ENCODE assay signal across 8 cellular contexts in the genomic region with DNA sequence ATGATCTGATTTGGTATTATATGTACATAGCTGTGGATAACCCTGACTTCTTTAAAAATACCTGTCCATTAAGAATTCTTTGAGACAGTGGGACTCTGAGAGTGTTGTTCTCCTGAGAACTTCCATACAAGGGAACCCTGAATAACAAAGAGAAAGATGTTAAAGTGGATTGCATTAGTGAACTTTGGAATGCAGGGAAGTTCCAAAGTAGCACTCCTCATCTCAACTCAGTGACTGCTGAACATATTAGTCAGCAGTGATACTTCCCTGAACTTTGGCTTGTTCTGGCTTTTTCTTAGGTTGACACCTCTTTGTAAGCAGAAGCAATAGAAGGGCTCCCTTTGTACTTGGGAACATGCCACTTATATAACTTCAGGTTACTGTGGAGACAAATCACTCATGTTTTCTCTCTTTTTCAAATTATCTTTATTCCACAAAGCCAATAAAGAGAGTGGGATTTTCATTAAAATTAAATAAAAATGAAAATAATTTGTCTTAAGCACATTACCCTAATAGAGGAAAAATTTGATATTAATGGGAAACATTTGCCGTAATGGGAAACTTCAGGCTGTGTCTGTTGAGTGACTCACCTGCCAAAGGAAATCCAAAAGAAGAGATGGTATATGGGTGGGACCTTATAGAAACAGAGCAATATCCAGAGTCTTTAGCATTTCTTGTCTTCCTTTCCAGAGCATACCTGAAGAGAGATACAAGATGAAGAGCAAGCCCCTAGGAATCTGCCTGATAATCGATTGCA. TPM values are rescaled to one million over a fixed set of nuclear protein-coding genes. Genes with fewer than 3 reads are reported as not detected.
DNase-seq lines count a peak whose midpoint lies in the region; ATAC-seq and TF ChIP-seq lines count a peak whose summit lies in the region.

No MANE protein-coding gene starts in this region.

- CTCF ChIA-PET in A673 (lab: Charles Lee): interaction anchor here (0.9 to 1.2 kb wide), 2 partner anchors 9 to 11 kb away, joined by 3 read pairs; no protein-coding TSS in a partner anchor

- WGBS in sigmoid colon, 2 donors: 63 to 86% methylated on average over 2 of the region's 2 CpGs

- H3K36me3 Mint-ChIP-seq in activated T-helper 17 cell treated with anti-CD3 and anti-CD28 coated beads, Interleukin-2, amount 50 U/mL, for 72 hours (ENCODE audit: low read depth): peaks cover 96% of the 10 kb centered on the region
- H3K36me3 Mint-ChIP-seq in activated T-helper 2 cell treated with anti-CD3 and anti-CD28 coated beads, Interferon-gamma antibody, Interleukin-2, Interleukin-4, amounts not matched to agents 10 μg/mL and 5 μg/mL and 100 μg/mL, durations not matched to agents 14 hours and 24 hours and 36 hours (ENCODE audit: low read depth): peaks cover 75% of the 10 kb centered on the region

- intact Hi-C loops in left cardiac atrium (cut with DNase I): no loop called here
- intact Hi-C loops in sigmoid colon (cut with DNase I): no loop called here
- intact Hi-C loops in A673 (cut with micrococcal nuclease; ENCODE audit: unreplicated experiment): no loop called here
- intact Hi-C loops in activated T-helper 2 cell treated with anti-CD3 and anti-CD28 coated beads, Interferon-gamma antibody, Interleukin-2, Interleukin-4, amounts not matched to agents 10 μg/mL and 5 μg/mL and 100 μg/mL, durations not matched to agents 14 hours and 24 hours and 36 hours (cut with micrococcal nuclease): no loop called here

- H3K36me3 ChIP-seq in sigmoid colon: peaks cover 0 to 69% (median 32%) of the 10 kb centered on the region in 4 donors
- H3K36me3 ChIP-seq in A673 (ENCODE audit: insufficient read depth, low read length, poor library complexity, severe bottlenecking): peaks cover 4% of the 10 kb centered on the region
- H3K36me3 ChIP-seq in MG63: peaks cover 46% of the 10 kb centered on the region

- peak overlapping the region; percentile 86 for H3K27ac Mint-ChIP-seq in activated T-helper 17 cell treated with anti-CD3 and anti-CD28 coated beads, Interleukin-2, amount 50 U/mL, for 72 hours
- H3K27ac Mint-ChIP-seq in activated T-helper 2 cell treated with anti-CD3 and anti-CD28 coated beads, Interferon-gamma antibody, Interleukin-2, Interleukin-4, amounts not matched to agents 10 μg/mL and 5 μg/mL and 100 μg/mL, durations not matched to agents 14 hours and 24 hours and 36 hours: no peak overlapping the region

- TF ChIP-seq EP300 in sigmoid colon (IDR thresholded peaks at IDR 0.05): no peak

- ATAC-seq in activated T-helper 17 cell treated with anti-CD3 and anti-CD28 coated beads, Interleukin-2, amount 50 U/mL, for 72 hours (replicated peaks): no peak
- ATAC-seq in left cardiac atrium: peak; percentile 41 to 70
- ATAC-seq in GM19397 (IDR thresholded peaks at IDR 0.05; ENCODE audit: unreplicated experiment): no peak

- H3K9me3 ChIP-seq in sigmoid colon: no peaks in the 10 kb centered on the region
- no peaks in the 10 kb centered on the region for H3K9me3 ChIP-seq in A673 (ENCODE audit: low read depth, low read length, poor library complexity, severe bottlenecking)
- H3K9me3 ChIP-seq in MG63: no peaks in the 10 kb centered on the region

- POLR2A ChIA-PET in A673 (lab: Charles Lee; ENCODE audit: low non-redundant PET): no interaction called here

- H3K27ac ChIP-seq in sigmoid colon (peak overlapping the region; percentile 61 to 79 (median 74)), A673 (ENCODE audit: low read depth, low read length, poor library complexity, severe bottlenecking) (no peak overlapping the region)

- H3K4me3 ChIP-seq in sigmoid colon (no peak overlapping the region), A673 (ENCODE audit: low read depth, low read length, poor library complexity, severe bottlenecking) (no peak overlapping the region), MG63 (no peak overlapping the region)

- H3K4me1 ChIP-seq in sigmoid colon (peaks cover 0 to 47% (median 33%) of the 10 kb centered on the region in 4 donors), A673 (ENCODE audit: insufficient read depth, low read length, poor library complexity, severe bottlenecking) (peaks cover 36% of the 10 kb centered on the region)

- no peaks in the 10 kb centered on the region for H3K27me3 Mint-ChIP-seq in activated T-helper 17 cell treated with anti-CD3 and anti-CD28 coated beads, Interleukin-2, amount 50 U/mL, for 72 hours
- H3K27me3 Mint-ChIP-seq in activated T-helper 2 cell treated with anti-CD3 and anti-CD28 coated beads, Interferon-gamma antibody, Interleukin-2, Interleukin-4, amounts not matched to agents 10 μg/mL and 5 μg/mL and 100 μg/mL, durations not matched to agents 14 hours and 24 hours and 36 hours (ENCODE audit: low read depth): no peaks in the 10 kb centered on the region

- DNase-seq in HCEC 1CT (peak; percentile 93), left cardiac atrium (no peak), sigmoid colon (no peak), A673 (ENCODE audit: low spot score) (no peak), MG63 (no peak)
- DNase-seq in activated T-helper 2 cell treated with anti-CD3 and anti-CD28 coated beads, Interferon-gamma antibody, Interleukin-2, Interleukin-4, amounts not matched to agents 10 μg/mL and 5 μg/mL and 100 μg/mL, durations not matched to agents 14 hours and 24 hours and 36 hours (ENCODE audit: low spot score): no peak

- H3K9me3 Mint-ChIP-seq in activated T-helper 17 cell treated with anti-CD3 and anti-CD28 coated beads, Interleukin-2, amount 50 U/mL, for 72 hours: no peaks in the 10 kb centered on the region
- H3K9me3 Mint-ChIP-seq in activated T-helper 2 cell treated with anti-CD3 and anti-CD28 coated beads, Interferon-gamma antibody, Interleukin-2, Interleukin-4, amounts not matched to agents 10 μg/mL and 5 μg/mL and 100 μg/mL, durations not matched to agents 14 hours and 24 hours and 36 hours: no peaks in the 10 kb centered on the region

- peaks cover 46% of the 10 kb centered on the region for H3K4me1 Mint-ChIP-seq in activated T-helper 17 cell treated with anti-CD3 and anti-CD28 coated beads, Interleukin-2, amount 50 U/mL, for 72 hours
- H3K4me1 Mint-ChIP-seq in activated T-helper 2 cell treated with anti-CD3 and anti-CD28 coated beads, Interferon-gamma antibody, Interleukin-2, Interleukin-4, amounts not matched to agents 10 μg/mL and 5 μg/mL and 100 μg/mL, durations not matched to agents 14 hours and 24 hours and 36 hours (ENCODE audit: low read depth): peaks cover 30% of the 10 kb centered on the region

- no peaks in the 10 kb centered on the region for H3K27me3 ChIP-seq in sigmoid colon
- H3K27me3 ChIP-seq in A673 (replicated peaks; ENCODE audit: insufficient read depth, low read depth, low read length, poor library complexity): no peaks in the 10 kb centered on the region
- H3K27me3 ChIP-seq in MG63: no peaks in the 10 kb centered on the region

- TF ChIP-seq POLR2A in sigmoid colon (IDR thresholded peaks at IDR 0.05): no peak

- TF ChIP-seq CTCF in sigmoid colon (IDR thresholded peaks at IDR 0.05): no peak
- no peak for TF ChIP-seq CTCF in A673 (conservative IDR thresholded peaks at IDR 0.05; ENCODE audit: low read depth, low read length)

- H3K4me3 Mint-ChIP-seq in activated T-helper 17 cell treated with anti-CD3 and anti-CD28 coated beads, Interleukin-2, amount 50 U/mL, for 72 hours: peak overlapping the region; percentile 37
- H3K4me3 Mint-ChIP-seq in activated T-helper 2 cell treated with anti-CD3 and anti-CD28 coated beads, Interferon-gamma antibody, Interleukin-2, Interleukin-4, amounts not matched to agents 10 μg/mL and 5 μg/mL and 100 μg/mL, durations not matched to agents 14 hours and 24 hours and 36 hours (ENCODE audit: low read depth): no peak overlapping the region

- no TSS peak for BruUV-seq in A673 (replicated peaks; lab: Mats Ljungman, UMichigan)

RNA-seq across cellular contexts. Expression of a gene that starts 33.3 kb away (rescaled TPM):
- 100 to 1,000 TPM; 224 to 559 TPM for total RNA-seq in activated T-helper 17 cell treated with anti-CD3 and anti-CD28 coated beads, Interleukin-2, amount 50 U/mL, for 72 hours
- 100 to 1,000 TPM; 195 to 255 TPM for total RNA-seq in left cardiac atrium
- total RNA-seq in sigmoid colon: 100 to 1,000 TPM; 113 to 243 (median 195) TPM
- polyA plus RNA-seq in sigmoid colon: 10 to 100 TPM; 32.4 to 92.6 (median 36.8) TPM
- 55.1 and 57.5 TPM in 2 replicates for total RNA-seq in A673 (2021)
- 255 and 268 TPM in 2 replicates for total RNA-seq in activated T-helper 2 cell treated with anti-CD3 and anti-CD28 coated beads, Interferon-gamma antibody, Interleukin-2, Interleukin-4, amounts not matched to agents 10 μg/mL and 5 μg/mL and 100 μg/mL, durations not matched to agents 14 hours and 24 hours and 36 hours
- total RNA-seq in MG63 (2014; rRNA removed; shearing (Covaris generic); ENCODE audit: low replicate concordance): 29.3 and 39.6 TPM in 2 replicates

RNA-seq across cellular contexts. Expression of a gene that starts 33.7 kb away (rescaled TPM):
- 10 to 100 TPM; 10.8 to 22.7 TPM for total RNA-seq in activated T-helper 17 cell treated with anti-CD3 and anti-CD28 coated beads, Interleukin-2, amount 50 U/mL, for 72 hours
- total RNA-seq in left cardiac atrium: 1 to 10 TPM; 7.1 to 9.9 TPM
- total RNA-seq in sigmoid colon: 10 to 100 TPM in 1 of 4 donors, 1 to 10 TPM in 3; 3.9 to 18.3 (median 5.0) TPM
- polyA plus RNA-seq in sigmoid colon: 10 to 100 TPM; 11.4 to 26.9 (median 18.0) TPM
- total RNA-seq in A673 (2021): 0.85 and 1.2 TPM in 2 replicates
- 14.3 and 17.3 TPM in 2 replicates for total RNA-seq in activated T-helper 2 cell treated with anti-CD3 and anti-CD28 coated beads, Interferon-gamma antibody, Interleukin-2, Interleukin-4, amounts not matched to agents 10 μg/mL and 5 μg/mL and 100 μg/mL, durations not matched to agents 14 hours and 24 hours and 36 hours
- total RNA-seq in MG63 (2014; rRNA removed; shearing (Covaris generic); ENCODE audit: low replicate concordance): 0.91 and 4.7 TPM in 2 replicates

Comparison
In these comparisons a context has a peak if more than half of its experiments do, and no peak if none do; other contexts are left out.
1. ATAC-seq: peak in left cardiac atrium (2 of 2); none in activated T-helper 17 cell treated with anti-CD3 and anti-CD28 coated beads, Interleukin-2, amount 50 U/mL, for 72 hours (single experiment) and GM19397 (single experiment).